Comparison of ENCODE assay signal across 10 cellular contexts in genomic region chr17:2263183-2263954, GRCh38. TPM values are rescaled to one million over a fixed set of nuclear protein-coding genes. Genes with fewer than 3 reads are reported as not detected.
DNase-seq lines count a peak whose midpoint lies in the region; ATAC-seq and TF ChIP-seq lines count a peak whose summit lies in the region.
"Had no signal": no experiment of that assay in that cellular context is flagged by ENCODE, and none has a peak within 500 bp of the region (broad histone marks: within the 10 kb centered on the region; RNA-seq: fewer than 3 reads in every experiment).

No MANE protein-coding gene starts in this region.

- H3K36me3 ChIP-seq in uterus, result no peaks in the 10 kb centered on the region
- H3K36me3 ChIP-seq: SJCRH30 had no signal

- no peaks in the 10 kb centered on the region for H3K9me3 Mint-ChIP-seq in activated naive CD4-positive, alpha-beta T cell treated with anti-CD3 and anti-CD28 coated beads, Interleukin-2, amount 50 U/mL, for 24 hours
- H3K9me3 Mint-ChIP-seq in naive thymus-derived CD8-positive, alpha-beta T cell, result no peaks in the 10 kb centered on the region
- no peaks in the 10 kb centered on the region for H3K9me3 Mint-ChIP-seq in WTC11

- H3K27ac Mint-ChIP-seq in activated naive CD4-positive, alpha-beta T cell treated with anti-CD3 and anti-CD28 coated beads, Interleukin-2, amount 50 U/mL, for 24 hours, result peak overlapping the region; percentile 99
- peak overlapping the region; percentile 96 to 100 (median 98) for H3K27ac Mint-ChIP-seq in naive thymus-derived CD8-positive, alpha-beta T cell
- no peak overlapping the region for H3K27ac Mint-ChIP-seq in WTC11

- no peaks in the 10 kb centered on the region for H3K27me3 ChIP-seq in uterus
- H3K27me3 ChIP-seq: SJCRH30 had no signal

- H3K27me3 Mint-ChIP-seq in activated naive CD4-positive, alpha-beta T cell treated with anti-CD3 and anti-CD28 coated beads, Interleukin-2, amount 50 U/mL, for 24 hours, result no peaks in the 10 kb centered on the region
- H3K27me3 Mint-ChIP-seq in naive thymus-derived CD8-positive, alpha-beta T cell, result no peaks in the 10 kb centered on the region
- H3K27me3 Mint-ChIP-seq in WTC11 (ENCODE audit: low read depth), result no peaks in the 10 kb centered on the region

- no peaks in the 10 kb centered on the region for H3K9me3 ChIP-seq in uterus
- H3K9me3 ChIP-seq: SJCRH30 had no signal

- H3K27ac ChIP-seq in uterus, result peak overlapping the region; percentile 80 to 84
- H3K27ac ChIP-seq: SJCRH30 had no signal

- H3K4me3 Mint-ChIP-seq in activated naive CD4-positive, alpha-beta T cell treated with anti-CD3 and anti-CD28 coated beads, Interleukin-2, amount 50 U/mL, for 24 hours, result peak overlapping the region; percentile 73
- H3K4me3 Mint-ChIP-seq in naive thymus-derived CD8-positive, alpha-beta T cell, result peak overlapping the region; percentile 69 to 91 (median 80)
- no peak overlapping the region for H3K4me3 Mint-ChIP-seq in WTC11

- peaks cover 12% of the 10 kb centered on the region for H3K36me3 Mint-ChIP-seq in activated naive CD4-positive, alpha-beta T cell treated with anti-CD3 and anti-CD28 coated beads, Interleukin-2, amount 50 U/mL, for 24 hours
- peaks cover 0 to 6% (median 4%) of the 10 kb centered on the region in 3 donors for H3K36me3 Mint-ChIP-seq in naive thymus-derived CD8-positive, alpha-beta T cell
- H3K36me3 Mint-ChIP-seq in WTC11, result peaks cover 7% of the 10 kb centered on the region; the same call in 1 of the 2 replicates

- CTCF ChIA-PET in WTC11 (lab: Charles Lee), result interaction anchor here (0.7 to 3.1 kb wide), 3 partner anchors 12 to 208 kb away, joined by 3 to 15 read pairs (median 3); no protein-coding TSS in a partner anchor

- H3K4me3 ChIP-seq in choroid plexus epithelial cell (ENCODE audit: low read depth, low read length), result no peak overlapping the region
- no peak overlapping the region for H3K4me3 ChIP-seq in uterus
- H3K4me3 ChIP-seq: SJCRH30 had no signal

- DNase-seq in activated naive CD4-positive, alpha-beta T cell treated with anti-CD3 and anti-CD28 coated beads, Interleukin-2, amount 50 U/mL, for 16 hours, result no peak
- DNase-seq in choroid plexus epithelial cell (ENCODE audit: low read depth), result peak; percentile 65
- peak in 4 of 10 donors; percentile 43 to 71 (median 58) for DNase-seq in naive thymus-derived CD8-positive, alpha-beta T cell
- peak in 1 of 2 donors; percentile 42 for DNase-seq in uterus
- DNase-seq in WTC11 (ENCODE audit: low spot score), result no peak
- DNase-seq in erythroblast (lab: John Stamatoyannopoulos, UW), result no peak
- DNase-seq: NCI-H510A treated with DMSO at 0.1 percent for 48 hours had no signal

- ATAC-seq in naive thymus-derived CD8-positive, alpha-beta T cell, result peak; percentile 24 to 31
- ATAC-seq in GM21723 (IDR thresholded peaks at IDR 0.05; ENCODE audit: unreplicated experiment) (no peak), WTC11 (no peak)

- peaks cover 0 to 9% of the 10 kb centered on the region in 2 donors for H3K4me1 ChIP-seq in uterus
- H3K4me1 ChIP-seq: SJCRH30 had no signal

- TF ChIP-seq POLR2A in uterus (IDR thresholded peaks at IDR 0.05) (no peak), erythroblast (IDR thresholded peaks at IDR 0.05; ENCODE audit: low read length) (no peak)

- peaks cover 90% of the 10 kb centered on the region for H3K4me1 Mint-ChIP-seq in activated naive CD4-positive, alpha-beta T cell treated with anti-CD3 and anti-CD28 coated beads, Interleukin-2, amount 50 U/mL, for 24 hours
- H3K4me1 Mint-ChIP-seq in naive thymus-derived CD8-positive, alpha-beta T cell, result peaks cover 33 to 92% (median 89%) of the 10 kb centered on the region in 4 donors
- no peaks in the 10 kb centered on the region for H3K4me1 Mint-ChIP-seq in WTC11

- intact Hi-C loops in uterus (cut with DNase I; ENCODE audit: low total_unique reads), result no loop called here

- TF ChIP-seq CTCF in choroid plexus epithelial cell (conservative IDR thresholded peaks at IDR 0.05; ENCODE audit: low read depth, low read length) (no peak), uterus (IDR thresholded peaks at IDR 0.05) (no peak), WTC11 (IDR thresholded peaks at IDR 0.05) (no peak)

- POLR2A ChIA-PET in naive thymus-derived CD8-positive, alpha-beta T cell (lab: Charles Lee), result interaction anchor here (0.6 to 6.6 kb wide), 5 partner anchors 12 to 224 kb away, joined by 4 to 59 read pairs (median 5); partner anchors contain the start of gene HIC1
- POLR2A ChIA-PET in WTC11 (lab: Charles Lee), result no interaction called here

TF ChIP-seq in WTC11, 78 proteins besides CTCF, POLR2A, EP300 and RAD21:
- TF ChIP-seq NFYB (CRISPR knock-in tag; conservative IDR thresholded peaks at IDR 0.05; ENCODE audit: low read depth), result no peak
- no peak for TF ChIP-seq GABPB1 (CRISPR knock-in tag; IDR thresholded peaks at IDR 0.05)
- no peak for TF ChIP-seq SOX15 (CRISPR knock-in tag; IDR thresholded peaks at IDR 0.05)
- TF ChIP-seq ZBTB21 (CRISPR knock-in tag; IDR thresholded peaks at IDR 0.05; ENCODE audit: borderline replicate concordance), result no peak
- TF ChIP-seq NR2C2 (CRISPR knock-in tag; IDR thresholded peaks at IDR 0.05), result no peak
- TF ChIP-seq AFF4 (CRISPR knock-in tag; IDR thresholded peaks at IDR 0.05; ENCODE audit: borderline replicate concordance), result no peak
- no peak for TF ChIP-seq JUN (CRISPR knock-in tag; IDR thresholded peaks at IDR 0.05)
- no peak for TF ChIP-seq TEAD4 (CRISPR knock-in tag; IDR thresholded peaks at IDR 0.05)
- no peak for TF ChIP-seq KAT7 (CRISPR knock-in tag; IDR thresholded peaks at IDR 0.05; ENCODE audit: borderline replicate concordance)
- no peak for TF ChIP-seq NR3C1 (CRISPR knock-in tag; conservative IDR thresholded peaks at IDR 0.05; ENCODE audit: low read depth)

RNA-seq across cellular contexts. Expression of gene SMG6, which starts 40.2 kb away (rescaled TPM):
- 10 to 100 TPM; 49.6 to 51.4 TPM for total RNA-seq in naive thymus-derived CD8-positive, alpha-beta T cell
- 10 to 100 TPM in 1 of 3 donors, 1 to 10 TPM in 2; 5.3 to 13.5 (median 9.0) TPM for polyA plus RNA-seq in naive thymus-derived CD8-positive, alpha-beta T cell
- 10 to 100 TPM; 13.3 to 74.9 (median 41.6) TPM for total RNA-seq in uterus
- 25.6 to 27.2 TPM (median 25.9 TPM) in 3 replicates for total RNA-seq in WTC11 (2021)

RNA-seq across cellular contexts. Expression of gene SRR, which starts 40.4 kb away (rescaled TPM):
- 1 to 10 TPM; 6.1 to 7.3 TPM for total RNA-seq in naive thymus-derived CD8-positive, alpha-beta T cell
- 1 to 10 TPM; 3.6 to 9.6 (median 8.4) TPM for polyA plus RNA-seq in naive thymus-derived CD8-positive, alpha-beta T cell
- total RNA-seq in uterus (10 to 100 TPM in 2 of 4 donors, 1 to 10 TPM in 2; 5.6 to 29.2 (median 13.4) TPM), WTC11 (2021) (4.6 to 6.9 TPM (median 5.1 TPM) in 3 replicates)

Comparison
In these comparisons a context has a peak if more than half of its experiments do, and no peak if none do; other contexts are left out.
1. ATAC-seq: peak in naive thymus-derived CD8-positive, alpha-beta T cell (2 of 2); none in GM21723 (single experiment) and WTC11 (single experiment).